1 cellular context compared by ENCODE assay signal in genomic region chr11:14858404-14858803, GRCh38.
TF ChIP-seq lines count a peak whose summit lies in the region.

No MANE protein-coding gene starts in this region.

TF ChIP-seq in K562, 482 proteins besides CTCF, POLR2A, EP300 and RAD21:
- TF ChIP-seq FOXM1 (IDR thresholded peaks at IDR 0.05; ENCODE audit: low read depth): no peak
- TF ChIP-seq FOXM1 (CRISPR knock-in tag; IDR thresholded peaks at IDR 0.05; ENCODE audit: low read depth): no peak
- TF ChIP-seq MEF2A (IDR thresholded peaks at IDR 0.05; ENCODE audit: control insufficient read depth, low read depth, low read length): no peak
- no peak for TF ChIP-seq CBX2 (IDR thresholded peaks at IDR 0.05; ENCODE audit: insufficient read depth, low read length, poor library complexity, severe bottlenecking)
- no peak for TF ChIP-seq ZBTB7A (IDR thresholded peaks at IDR 0.05; ENCODE audit: borderline replicate concordance, control insufficient read depth, low read depth, low read length)
- TF ChIP-seq ZNF3 (CRISPR knock-in tag; IDR thresholded peaks at IDR 0.05): no peak
- TF ChIP-seq TFAP4 (CRISPR knock-in tag; IDR thresholded peaks at IDR 0.05; ENCODE audit: borderline replicate concordance): no peak
